ENCODE assay signal across 8 cellular contexts in genomic region chr15:80173022-80173759, GRCh38. TPM values are rescaled to one million over a fixed set of nuclear protein-coding genes. Genes with fewer than 3 reads are reported as not detected.
A peak's percentile ranks its signal among the peaks of the same experiment; 100 is the strongest.
DNase-seq lines count a peak whose midpoint lies in the region; ATAC-seq lines count a peak whose summit lies in the region.

No MANE protein-coding gene starts in this region.

- peak; percentile 82 for ATAC-seq in stimulated activated effector memory CD8-positive, alpha-beta T cell treated with anti-CD3 and anti-CD28 coated beads, Interleukin-12 subunit alpha, Interleukin-12 subunit beta, amount 100 ng/mL, for 72 hours

- H3K36me3 Mint-ChIP-seq in stimulated activated effector memory CD8-positive, alpha-beta T cell treated with anti-CD3 and anti-CD28 coated beads, Interleukin-12 subunit alpha, Interleukin-12 subunit beta, amount 100 ng/mL, for 72 hours = peaks cover 49% of the 10 kb centered on the region

- no peak overlapping the region for H3K4me3 Mint-ChIP-seq in stimulated activated effector memory CD8-positive, alpha-beta T cell treated with anti-CD3 and anti-CD28 coated beads, Interleukin-12 subunit alpha, Interleukin-12 subunit beta, amount 100 ng/mL, for 72 hours

- peak; percentile 47 for DNase-seq in EL
- peak; percentile 49 for DNase-seq in H4 (ENCODE audit: low spot score)
- peak; percentile 24 for DNase-seq in NCI-H2107 treated with DMSO at 0.1 percent for 48 hours (lab: John Stamatoyannopoulos, UW; ENCODE audit: unreplicated experiment)
- peak; percentile 62 to 69 for DNase-seq in activated CD4-positive, alpha-beta T cell treated with anti-CD3 and anti-CD28 coated beads, Interleukin-2, amount 50 U/mL, for 4 hours
- DNase-seq in effector CD4-positive, alpha-beta T cell = peak; percentile 45
- peak; percentile 50 for DNase-seq in myocyte (ENCODE audit: low read depth)
- DNase-seq in stimulated activated effector memory CD8-positive, alpha-beta T cell treated with anti-CD3 and anti-CD28 coated beads, Interleukin-12 subunit alpha, Interleukin-12 subunit beta, amount 100 ng/mL, for 72 hours (ENCODE audit: low spot score in 2 of 2) = peak; percentile 58 to 86
- DNase-seq in amniotic stem cell (lab: John Stamatoyannopoulos, UW) = no peak

- peaks cover 12% of the 10 kb centered on the region for H3K4me1 Mint-ChIP-seq in stimulated activated effector memory CD8-positive, alpha-beta T cell treated with anti-CD3 and anti-CD28 coated beads, Interleukin-12 subunit alpha, Interleukin-12 subunit beta, amount 100 ng/mL, for 72 hours

- peak overlapping the region; percentile 15 for H3K27ac Mint-ChIP-seq in stimulated activated effector memory CD8-positive, alpha-beta T cell treated with anti-CD3 and anti-CD28 coated beads, Interleukin-12 subunit alpha, Interleukin-12 subunit beta, amount 100 ng/mL, for 72 hours

- no peaks in the 10 kb centered on the region for H3K9me3 Mint-ChIP-seq in stimulated activated effector memory CD8-positive, alpha-beta T cell treated with anti-CD3 and anti-CD28 coated beads, Interleukin-12 subunit alpha, Interleukin-12 subunit beta, amount 100 ng/mL, for 72 hours

RNA-seq across cellular contexts. Expression of gene FAH, which starts 20.4 kb away (rescaled TPM):
- 50.3 and 56.6 TPM in 2 replicates for total RNA-seq in H4 (2014; rRNA removed; shearing (Covaris generic))
- 15.6 and 15.7 TPM in 2 replicates for total RNA-seq in myocyte
- polyA plus RNA-seq in myocyte (2012) = 24.9 TPM
